Comparison of ENCODE assay signal across 17 cellular contexts in genomic region chr5:107826311-107827000, GRCh38.
"Had no signal": no experiment of that assay in that cellular context is flagged by ENCODE, and none has a peak within 500 bp of the region (broad histone marks: within the 10 kb centered on the region; RNA-seq: fewer than 3 reads in every experiment).

No MANE protein-coding gene starts in this region.

- ATAC-seq: activated naive CD4-positive, alpha-beta T cell treated with anti-CD3 and anti-CD28 coated beads, Interleukin-2, amount 50 U/mL, for 72 hours; mucosa of descending colon; right lobe of liver had no signal

- H3K27me3 ChIP-seq: right lobe of liver, stomach had no signal

- H3K4me3 Mint-ChIP-seq: memory B cell, naive B cell had no signal

- H3K9me3 ChIP-seq: mucosa of descending colon, right lobe of liver, stomach had no signal

- H3K27ac Mint-ChIP-seq: activated naive CD4-positive, alpha-beta T cell treated with anti-CD3 and anti-CD28 coated beads, Interleukin-2, amount 50 U/mL, for 72 hours; memory B cell; naive B cell had no signal

- H3K9ac ChIP-seq: parathyroid adenoma had no signal

- H3K4me1 Mint-ChIP-seq: memory B cell, naive B cell had no signal

- H3K4me1 ChIP-seq: right lobe of liver, stomach had no signal

- DNase-seq: activated CD4-positive, alpha-beta T cell treated with anti-CD3 and anti-CD28 coated beads, Interleukin-2, amount 50 U/mL, for 48 hours; activated gamma-delta T cell treated with Interleukin-2 at 50 U/mL for 16 hours; cerebellar nuclear complex; cortex of kidney; effector memory CD4-positive, alpha-beta T cell; foreskin fibroblast; mucosa of descending colon; naive B cell; right lobe of liver; small intestine; stimulated activated CD4-positive, alpha-beta T cell treated with anti-CD3 and anti-CD28 coated beads, Interleukin-4, amount 100 ng/mL, for 1 hour; stomach; trophoblast cell; WERI-Rb-1 had no signal

- H3K27ac ChIP-seq: parathyroid adenoma, right lobe of liver, stomach, WERI-Rb-1 had no signal

- H3K36me3 ChIP-seq: right lobe of liver, stomach, WERI-Rb-1 had no signal

- H3K27me3 Mint-ChIP-seq: memory B cell had no signal

- H3K79me2 ChIP-seq: parathyroid adenoma had no signal

- H3K4me3 ChIP-seq: mucosa of descending colon, right lobe of liver, stomach had no signal

- H3K36me3 Mint-ChIP-seq: activated naive CD4-positive, alpha-beta T cell treated with anti-CD3 and anti-CD28 coated beads, Interleukin-2, amount 50 U/mL, for 72 hours; naive B cell had no signal
